In the genomic region with DNA sequence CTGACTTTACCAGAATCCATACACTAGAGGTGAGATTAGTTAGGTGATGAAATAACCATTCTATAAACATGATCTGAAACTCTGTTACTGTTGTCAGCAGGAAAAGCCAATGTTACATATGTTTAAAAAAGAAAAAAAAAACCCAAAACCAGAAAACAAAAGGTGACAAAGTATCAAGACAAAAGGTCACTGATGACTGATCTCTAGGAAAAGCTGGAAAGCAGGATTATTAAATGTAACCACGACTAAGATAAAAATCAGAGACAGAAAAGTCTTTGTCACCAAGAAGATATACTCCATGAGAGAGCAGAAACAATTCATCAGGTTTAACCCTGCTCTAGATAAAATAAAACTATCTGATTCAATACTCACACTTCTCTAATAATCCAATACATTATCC, we compare ENCODE assay signal across 1 cellular context.
TF ChIP-seq lines count a peak whose summit lies in the region.

No MANE protein-coding gene starts in this region.

TF ChIP-seq in endothelial cell of umbilical vein, 7 proteins besides CTCF, POLR2A, EP300 and RAD21:
- no peak for TF ChIP-seq GATA2 (IDR thresholded peaks at IDR 0.05; ENCODE audit: insufficient read depth, insufficient read length, low read depth, low read length)
- no peak for TF ChIP-seq MYC (IDR thresholded peaks at IDR 0.05; ENCODE audit: low read depth, low read length)
- TF ChIP-seq FOS (IDR thresholded peaks at IDR 0.05; ENCODE audit: borderline replicate concordance, insufficient read depth, low read length), result no peak
- no peak for TF ChIP-seq POLR2AphosphoS5 (IDR thresholded peaks at IDR 0.05; ENCODE audit: insufficient read depth, low read depth, low read length)
- TF ChIP-seq JUN (IDR thresholded peaks at IDR 0.05; ENCODE audit: borderline replicate concordance, insufficient read depth, insufficient read length, low read depth), result no peak
- TF ChIP-seq, protein P1, sequence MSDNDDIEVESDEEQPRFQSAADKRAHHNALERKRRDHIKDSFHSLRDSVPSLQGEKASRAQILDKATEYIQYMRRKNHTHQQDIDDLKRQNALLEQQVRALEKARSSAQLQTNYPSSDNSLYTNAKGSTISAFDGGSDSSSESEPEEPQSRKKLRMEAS (IDR thresholded peaks at IDR 0.05; ENCODE audit: insufficient read depth, insufficient read length), result no peak
- no peak for TF ChIP-seq EZH2 (IDR thresholded peaks at IDR 0.05; ENCODE audit: borderline replicate concordance, low read depth, low read length, severe bottlenecking)
